ENCODE assay signal across 13 cellular contexts in the genomic region with DNA sequence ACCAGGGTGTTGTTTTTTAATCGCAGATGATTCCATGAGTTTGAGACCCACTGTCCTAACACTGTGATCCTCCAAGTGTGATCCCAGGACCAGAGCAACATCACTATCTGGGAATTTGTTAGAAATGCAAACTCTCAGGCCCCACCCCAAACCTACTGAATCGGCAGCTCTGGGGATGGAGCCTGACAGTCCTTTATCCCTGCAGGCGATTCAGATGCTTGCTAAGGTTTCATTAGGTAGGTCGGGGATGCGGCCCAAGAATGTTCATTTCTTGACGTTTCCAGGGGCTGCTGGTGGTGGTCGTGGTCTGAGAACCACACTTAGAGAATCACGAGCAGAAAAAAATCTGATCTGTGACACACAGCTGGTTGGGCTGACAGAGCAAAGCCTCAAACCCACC. TPM values are rescaled to one million over a fixed set of nuclear protein-coding genes. Genes with fewer than 3 reads are reported as not detected.
A peak's percentile ranks its signal among the peaks of the same experiment; 100 is the strongest.
DNase-seq lines count a peak whose midpoint lies in the region; ATAC-seq and TF ChIP-seq lines count a peak whose summit lies in the region.
"Had no signal": no experiment of that assay in that cellular context is flagged by ENCODE, and none has a peak within 500 bp of the region (broad histone marks: within the 10 kb centered on the region; RNA-seq: fewer than 3 reads in every experiment).

No MANE protein-coding gene starts in this region.

- H3K4me3 Mint-ChIP-seq in activated naive CD4-positive, alpha-beta T cell treated with anti-CD3 and anti-CD28 coated beads, Interleukin-2, amount 10 ng/mL, durations not matched to agents 7 days and 5 days, result peak overlapping the region; percentile 59
- H3K4me3 Mint-ChIP-seq in T-cell (peak overlapping the region; percentile 49 to 53 (median 51)), type B pancreatic cell (peak overlapping the region; percentile 85)
- no peak overlapping the region for H3K4me3 Mint-ChIP-seq in stimulated activated naive B cell treated with anti-CD40 and anti-IgM and Interleukin-4, amounts not matched to agents 10 μg/mL and 1 μg/mL and 100 μg/mL, for 72 hours

- peaks cover 15% of the 10 kb centered on the region for H3K4me1 Mint-ChIP-seq in activated naive CD4-positive, alpha-beta T cell treated with anti-CD3 and anti-CD28 coated beads, Interleukin-2, amount 10 ng/mL, durations not matched to agents 7 days and 5 days
- H3K4me1 Mint-ChIP-seq in T-cell, result peaks cover 0 to 17% (median 8%) of the 10 kb centered on the region in 3 donors
- H3K4me1 Mint-ChIP-seq in type B pancreatic cell (ENCODE audit: unreplicated experiment), result peaks cover 24% of the 10 kb centered on the region
- H3K4me1 Mint-ChIP-seq in stimulated activated naive B cell treated with anti-CD40 and anti-IgM and Interleukin-4, amounts not matched to agents 10 μg/mL and 1 μg/mL and 100 μg/mL, for 72 hours, result peaks cover 15 to 22% of the 10 kb centered on the region in 2 donors

- CTCF ChIA-PET in activated naive CD4-positive, alpha-beta T cell treated with anti-CD3 and anti-CD28 coated beads, Interleukin-2, amount 10 ng/mL, durations not matched to agents 7 days and 5 days (lab: Charles Lee), result no interaction called here
- CTCF ChIA-PET in T-cell (lab: Charles Lee), result no interaction called here

- H3K9me3 Mint-ChIP-seq in activated naive CD4-positive, alpha-beta T cell treated with anti-CD3 and anti-CD28 coated beads, Interleukin-2, amount 10 ng/mL, durations not matched to agents 7 days and 5 days, result no peaks in the 10 kb centered on the region
- H3K9me3 Mint-ChIP-seq in T-cell (no peaks in the 10 kb centered on the region), type B pancreatic cell (peaks cover 5% of the 10 kb centered on the region)
- H3K9me3 Mint-ChIP-seq in stimulated activated naive B cell treated with anti-CD40 and anti-IgM and Interleukin-4, amounts not matched to agents 10 μg/mL and 1 μg/mL and 100 μg/mL, for 72 hours, result no peaks in the 10 kb centered on the region

- TF ChIP-seq CTCF in type B pancreatic cell (conservative IDR thresholded peaks at IDR 0.05), result no peak
- TF ChIP-seq CTCF in WERI-Rb-1 (IDR thresholded peaks at IDR 0.05; ENCODE audit: low read depth, low read length), result no peak

- H3K27ac Mint-ChIP-seq in activated naive CD4-positive, alpha-beta T cell treated with anti-CD3 and anti-CD28 coated beads, Interleukin-2, amount 10 ng/mL, durations not matched to agents 7 days and 5 days, result no peak overlapping the region
- H3K27ac Mint-ChIP-seq in T-cell (no peak overlapping the region), type B pancreatic cell (peak overlapping the region; percentile 81)
- no peak overlapping the region for H3K27ac Mint-ChIP-seq in stimulated activated naive B cell treated with anti-CD40 and anti-IgM and Interleukin-4, amounts not matched to agents 10 μg/mL and 1 μg/mL and 100 μg/mL, for 72 hours

- H3K36me3 ChIP-seq in WERI-Rb-1, result peaks cover 3% of the 10 kb centered on the region
- H3K36me3 ChIP-seq: heart right ventricle, transverse colon had no signal

- no peak for DNase-seq in activated naive CD4-positive, alpha-beta T cell treated with anti-CD3 and anti-CD28 coated beads, Interleukin-2, amount 10 ng/mL, durations not matched to agents 7 days and 5 days
- DNase-seq in activated naive CD4-positive, alpha-beta T cell (lab: John Stamatoyannopoulos, UW), result no peak
- DNase-seq in T-cell, result no peak
- DNase-seq in left kidney (ENCODE audit: low read depth, low spot score), result peak; percentile 25
- DNase-seq in type B pancreatic cell (ENCODE audit: extremely low spot score, unreplicated experiment), result no peak
- no peak for DNase-seq in stimulated activated naive B cell treated with anti-CD40 and anti-IgM and Interleukin-4, amounts not matched to agents 10 μg/mL and 1 μg/mL and 100 μg/mL, for 72 hours
- no peak for DNase-seq in stimulated activated CD4-positive, alpha-beta T cell treated with anti-CD3 and anti-CD28 coated beads, Interleukin-1b, Interleukin-23, amount 100 ng/mL, for 48 hours
- no peak for DNase-seq in WERI-Rb-1
- DNase-seq: activated gamma-delta T cell treated with Interleukin-2 at 50 U/mL for 16 hours, NCI-H2171 treated with DMSO at 0.1 percent for 48 hours had no signal

- no peaks in the 10 kb centered on the region for H3K9me3 ChIP-seq in WERI-Rb-1 (ENCODE audit: severe bottlenecking)
- H3K9me3 ChIP-seq: heart right ventricle, transverse colon had no signal

- POLR2A ChIA-PET in T-cell (lab: Charles Lee), result no interaction called here

- no peak overlapping the region for H3K4me3 ChIP-seq in WERI-Rb-1 (ENCODE audit: low read depth, low read length)
- H3K4me3 ChIP-seq: lung had no signal

- no peak for ATAC-seq in T-cell (replicated peaks in 1 of 4)
- no peak for ATAC-seq in stimulated activated naive B cell treated with anti-CD40 and anti-IgM and Interleukin-4, amounts not matched to agents 10 μg/mL and 1 μg/mL and 100 μg/mL, for 72 hours (replicated peaks)

- peaks cover 78% of the 10 kb centered on the region for H3K27me3 Mint-ChIP-seq in activated naive CD4-positive, alpha-beta T cell treated with anti-CD3 and anti-CD28 coated beads, Interleukin-2, amount 10 ng/mL, durations not matched to agents 7 days and 5 days
- H3K27me3 Mint-ChIP-seq in T-cell, result peaks cover 38 to 54% of the 10 kb centered on the region in 2 donors
- peaks cover 4% of the 10 kb centered on the region for H3K27me3 Mint-ChIP-seq in type B pancreatic cell
- H3K27me3 Mint-ChIP-seq in stimulated activated naive B cell treated with anti-CD40 and anti-IgM and Interleukin-4, amounts not matched to agents 10 μg/mL and 1 μg/mL and 100 μg/mL, for 72 hours, result peaks cover 55 to 66% of the 10 kb centered on the region in 2 donors

- no peaks in the 10 kb centered on the region for H3K36me3 Mint-ChIP-seq in activated naive CD4-positive, alpha-beta T cell treated with anti-CD3 and anti-CD28 coated beads, Interleukin-2, amount 10 ng/mL, durations not matched to agents 7 days and 5 days
- H3K36me3 Mint-ChIP-seq in T-cell (no peaks in the 10 kb centered on the region), type B pancreatic cell (peaks cover 4% of the 10 kb centered on the region)
- no peaks in the 10 kb centered on the region for H3K36me3 Mint-ChIP-seq in stimulated activated naive B cell treated with anti-CD40 and anti-IgM and Interleukin-4, amounts not matched to agents 10 μg/mL and 1 μg/mL and 100 μg/mL, for 72 hours

- no peaks in the 10 kb centered on the region for H3K27me3 ChIP-seq in WERI-Rb-1 (ENCODE audit: insufficient read depth, low read depth, severe bottlenecking)

- H3K27ac ChIP-seq in WERI-Rb-1, result no peak overlapping the region

RNA-seq across cellular contexts. Expression of a gene that starts 1.4 kb away (rescaled TPM):
- total RNA-seq in T-cell (1 to 10 TPM in 3 of 5 donors, under 1 TPM in 2; 0.51 to 2.0 (median 1.0) TPM), type B pancreatic cell (ENCODE audit: low replicate concordance) (195 and 301 TPM in 2 replicates)

RNA-seq across cellular contexts. Expression of a gene that starts 35.6 kb away (rescaled TPM):
- not detected for total RNA-seq in T-cell
- not detected in 2 replicates for total RNA-seq in type B pancreatic cell (ENCODE audit: low replicate concordance)
- total RNA-seq: heart right ventricle, lung, transverse colon had no signal

Comparison
In these comparisons a context has a peak if more than half of its experiments do, and no peak if none do; other contexts are left out.
1. H3K4me3 Mint-ChIP-seq: peak in activated naive CD4-positive, alpha-beta T cell treated with anti-CD3 and anti-CD28 coated beads, Interleukin-2, amount 10 ng/mL, durations not matched to agents 7 days and 5 days (single experiment), T-cell (3 of 3) and type B pancreatic cell (single experiment); none in stimulated activated naive B cell treated with anti-CD40 and anti-IgM and Interleukin-4, amounts not matched to agents 10 μg/mL and 1 μg/mL and 100 μg/mL, for 72 hours (0 of 2).
2. RNA of a gene that starts 1.4 kb away (total RNA-seq): 195 to 301 TPM in type B pancreatic cell; 0.51 to 2.0 TPM in T-cell; every median in the first group is over 10 times any median in the second.